Comparison of ENCODE assay signal across 11 cellular contexts in genomic region chr3:105791919-105792786, GRCh38.
DNase-seq lines count a peak whose midpoint lies in the region; ATAC-seq and TF ChIP-seq lines count a peak whose summit lies in the region.
"Had no signal": no experiment of that assay in that cellular context is flagged by ENCODE, and none has a peak within 500 bp of the region (broad histone marks: within the 10 kb centered on the region; RNA-seq: fewer than 3 reads in every experiment).

No MANE protein-coding gene starts in this region.

- peaks cover 6% of the 10 kb centered on the region for H3K9me3 Mint-ChIP-seq in activated CD4-positive, alpha-beta T cell treated with anti-CD3 and anti-CD28 coated beads for 36 hours (ENCODE audit: low read depth)

- CTCF ChIA-PET in activated CD4-positive, alpha-beta T cell treated with anti-CD3 and anti-CD28 coated beads for 36 hours (lab: Charles Lee), result interaction anchor here (0.7 kb wide), 1 partner anchor 21 kb away, joined by 3 read pairs; no protein-coding TSS in a partner anchor

- peak; percentile 87 for TF ChIP-seq EP300 in transverse colon (IDR thresholded peaks at IDR 0.05; ENCODE audit: low read depth)

- peak overlapping the region; percentile 24 for H3K27ac Mint-ChIP-seq in activated CD4-positive, alpha-beta T cell treated with anti-CD3 and anti-CD28 coated beads for 36 hours
- H3K27ac Mint-ChIP-seq in T-helper 17 cell, result no peak overlapping the region

- H3K36me3 Mint-ChIP-seq in activated CD4-positive, alpha-beta T cell treated with anti-CD3 and anti-CD28 coated beads for 36 hours (ENCODE audit: low read depth), result peaks cover 52% of the 10 kb centered on the region
- H3K36me3 Mint-ChIP-seq in T-helper 17 cell (ENCODE audit: low read depth), result no peaks in the 10 kb centered on the region

- no peak overlapping the region for H3K4me3 Mint-ChIP-seq in activated CD4-positive, alpha-beta T cell treated with anti-CD3 and anti-CD28 coated beads for 36 hours
- H3K4me3 Mint-ChIP-seq in T-helper 17 cell, result no peak overlapping the region

- no peak overlapping the region for H3K27ac ChIP-seq in body of pancreas
- H3K27ac ChIP-seq in right lobe of liver, result peak overlapping the region in 2 of 3 donors; percentile 10 to 33
- peak overlapping the region; percentile 33 to 65 (median 61) for H3K27ac ChIP-seq in transverse colon
- H3K27ac ChIP-seq: neutrophil had no signal

- peak; percentile 63 for ATAC-seq in activated CD4-positive, alpha-beta T cell treated with anti-CD3 and anti-CD28 coated beads for 36 hours
- ATAC-seq in body of pancreas, result peak; percentile 72
- peak; percentile 87 to 94 (median 90) for ATAC-seq in right lobe of liver
- ATAC-seq in T-helper 17 cell, result no peak
- no peak for ATAC-seq in GM21723 (IDR thresholded peaks at IDR 0.05; ENCODE audit: unreplicated experiment)

- no peak overlapping the region for H3K4me3 ChIP-seq in body of pancreas
- H3K4me3 ChIP-seq in right lobe of liver, result no peak overlapping the region
- no peak overlapping the region for H3K4me3 ChIP-seq in transverse colon

- H3K36me3 ChIP-seq in body of pancreas (replicated peaks in 1 of 2; ENCODE audit: insufficient read depth in 1 of 2, low read depth in 2 of 2) (no peaks in the 10 kb centered on the region), right lobe of liver (no peaks in the 10 kb centered on the region), transverse colon (no peaks in the 10 kb centered on the region)
- H3K36me3 ChIP-seq: BE2C, neutrophil had no signal

- no peaks in the 10 kb centered on the region for H3K27me3 Mint-ChIP-seq in activated CD4-positive, alpha-beta T cell treated with anti-CD3 and anti-CD28 coated beads for 36 hours
- H3K27me3 Mint-ChIP-seq in T-helper 17 cell, result no peaks in the 10 kb centered on the region

- TF ChIP-seq POLR2A in body of pancreas (IDR thresholded peaks at IDR 0.05) (no peak), right lobe of liver (IDR thresholded peaks at IDR 0.05) (no peak), transverse colon (IDR thresholded peaks at IDR 0.05) (no peak)

- H3K4me1 ChIP-seq in body of pancreas (no peaks in the 10 kb centered on the region), right lobe of liver (peaks cover 0 to 18% (median 9%) of the 10 kb centered on the region in 4 donors), transverse colon (peaks cover 0 to 25% (median 12%) of the 10 kb centered on the region in 4 donors)

- TF ChIP-seq CTCF in body of pancreas (IDR thresholded peaks at IDR 0.05), result no peak
- TF ChIP-seq CTCF in right lobe of liver (IDR thresholded peaks at IDR 0.05), result no peak
- TF ChIP-seq CTCF in transverse colon (IDR thresholded peaks at IDR 0.05), result no peak

- POLR2A ChIA-PET in activated CD4-positive, alpha-beta T cell treated with anti-CD3 and anti-CD28 coated beads for 36 hours (lab: Charles Lee), result interaction anchor here (0.5 kb wide), 1 partner anchor 42 kb away, joined by 7 read pairs; no protein-coding TSS in a partner anchor

- in situ Hi-C loops in transverse colon (cut with MboI; ENCODE audit: low pct_ligation_motif_present in 1 of 4, low pct_unique_long_range_greater_than_20kb in 1 of 4, low sequenced_read_pairs in 3 of 4), result no loop called here

- H3K4me1 Mint-ChIP-seq in activated CD4-positive, alpha-beta T cell treated with anti-CD3 and anti-CD28 coated beads for 36 hours, result peaks cover 68% of the 10 kb centered on the region
- H3K4me1 Mint-ChIP-seq in T-helper 17 cell, result peaks cover 26% of the 10 kb centered on the region

- no peaks in the 10 kb centered on the region for H3K9me3 ChIP-seq in body of pancreas
- H3K9me3 ChIP-seq in right lobe of liver, result no peaks in the 10 kb centered on the region
- no peaks in the 10 kb centered on the region for H3K9me3 ChIP-seq in transverse colon
- no peaks in the 10 kb centered on the region for H3K9me3 ChIP-seq in T-helper 17 cell (ENCODE audit: control insufficient read depth, low read length, poor library complexity, severe bottlenecking)
- H3K9me3 ChIP-seq: neutrophil had no signal

- 63 to 69% methylated on average over 6 of the region's 6 CpGs for WGBS in body of pancreas, 2 donors
- WGBS in right lobe of liver (ENCODE audit: insufficient coverage, low coverage, low lambda C conversion rate, missing lambda C conversion rate), result 31% methylated on average over 6 of the region's 6 CpGs
- 63 to 66% methylated on average over 3 to 6 of the region's 6 CpGs for WGBS in transverse colon (ENCODE audit: low coverage in 1 of 2), 2 donors

- DNase-seq in activated CD4-positive, alpha-beta T cell treated with anti-CD3 and anti-CD28 coated beads for 36 hours, result no peak
- DNase-seq in activated CD4-positive, alpha-beta T cell treated with anti-CD3 and anti-CD28 coated beads for 4 hours, result no peak
- peak; percentile 19 to 60 (median 40) for DNase-seq in body of pancreas
- DNase-seq in right lobe of liver, result peak in 2 of 3 donors; percentile 47 to 54
- DNase-seq in transverse colon, result peak; percentile 47
- DNase-seq in T-helper 17 cell, result no peak
- no peak for DNase-seq in stimulated activated CD8-positive, alpha-beta memory T cell treated with anti-CD3 and anti-CD28 coated beads, Interleukin-4, amount 100 ng/mL, for 48 hours
- DNase-seq: BE2C, NCI-H774 had no signal

- intact Hi-C loops in activated CD4-positive, alpha-beta T cell treated with anti-CD3 and anti-CD28 coated beads for 36 hours (cut with DNase I, micrococcal nuclease), result no loop called here
- intact Hi-C loops in body of pancreas (cut with DNase I), result no loop called here
- intact Hi-C loops in right lobe of liver (cut with DNase I), result no loop called here
- intact Hi-C loops in transverse colon (cut with DNase I; ENCODE audit: low total_unique reads), result no loop called here

- no peaks in the 10 kb centered on the region for H3K27me3 ChIP-seq in body of pancreas
- no peaks in the 10 kb centered on the region for H3K27me3 ChIP-seq in right lobe of liver
- no peaks in the 10 kb centered on the region for H3K27me3 ChIP-seq in transverse colon
- H3K27me3 ChIP-seq: BE2C, neutrophil had no signal

Comparison
In these comparisons a context has a peak if more than half of its experiments do, and no peak if none do; other contexts are left out.
1. ATAC-seq: peak in activated CD4-positive, alpha-beta T cell treated with anti-CD3 and anti-CD28 coated beads for 36 hours (single experiment), body of pancreas (single experiment) and right lobe of liver (4 of 4); none in T-helper 17 cell (single experiment) and GM21723 (single experiment).
2. DNase-seq: peak in body of pancreas (4 of 4), right lobe of liver (2 of 3) and transverse colon (single experiment); none in activated CD4-positive, alpha-beta T cell treated with anti-CD3 and anti-CD28 coated beads for 36 hours (single experiment), activated CD4-positive, alpha-beta T cell treated with anti-CD3 and anti-CD28 coated beads for 4 hours (0 of 2), T-helper 17 cell (0 of 3) and stimulated activated CD8-positive, alpha-beta memory T cell treated with anti-CD3 and anti-CD28 coated beads, Interleukin-4, amount 100 ng/mL, for 48 hours (single experiment).
3. H3K27ac ChIP-seq: peak in right lobe of liver (2 of 3) and transverse colon (4 of 4); none in body of pancreas (0 of 4).